ENCODE assay signal across 8 cellular contexts in genomic region chr20:36093025-36093803, GRCh38.
DNase-seq lines count a peak whose midpoint lies in the region; ATAC-seq lines count a peak whose summit lies in the region.

No MANE protein-coding gene starts in this region.

- peaks cover 5% of the 10 kb centered on the region for H3K4me1 ChIP-seq in rectal smooth muscle tissue (ENCODE audit: control insufficient read depth, insufficient read depth, low read length)

- peak; percentile 26 for ATAC-seq in activated naive CD8-positive, alpha-beta T cell treated with anti-CD3 and anti-CD28 coated beads, Interleukin-2, amount 50 U/mL, for 24 hours
- ATAC-seq in left ventricle myocardium superior (peak; percentile 53), HG03045 (IDR thresholded peaks at IDR 0.05; ENCODE audit: unreplicated experiment) (no peak), HG02759 (IDR thresholded peaks at IDR 0.05; ENCODE audit: unreplicated experiment) (no peak), HG02610 (IDR thresholded peaks at IDR 0.05; ENCODE audit: unreplicated experiment) (no peak)

- intact Hi-C loops in left ventricle myocardium superior (cut with micrococcal nuclease), result no loop called here

- no peak overlapping the region for H3K27ac Mint-ChIP-seq in activated naive CD8-positive, alpha-beta T cell treated with anti-CD3 and anti-CD28 coated beads, Interleukin-2, amount 50 U/mL, for 24 hours

- H3K4me1 Mint-ChIP-seq in activated naive CD8-positive, alpha-beta T cell treated with anti-CD3 and anti-CD28 coated beads, Interleukin-2, amount 50 U/mL, for 24 hours, result peaks cover 20% of the 10 kb centered on the region

- peak overlapping the region; percentile 57 for H3K9ac ChIP-seq in rectal smooth muscle tissue (ENCODE audit: low read length)

- H3K36me3 ChIP-seq in rectal smooth muscle tissue (ENCODE audit: control insufficient read depth, insufficient read depth, low read length), result no peaks in the 10 kb centered on the region

- H3K36me3 Mint-ChIP-seq in activated naive CD8-positive, alpha-beta T cell treated with anti-CD3 and anti-CD28 coated beads, Interleukin-2, amount 50 U/mL, for 24 hours (ENCODE audit: low read depth), result no peaks in the 10 kb centered on the region

- peak overlapping the region; percentile 93 for H3K4me3 ChIP-seq in rectal smooth muscle tissue (ENCODE audit: low read length)

- H3K27me3 ChIP-seq in rectal smooth muscle tissue (ENCODE audit: control insufficient read depth, insufficient read depth, low read length), result no peaks in the 10 kb centered on the region

- DNase-seq in GOT3 (lab: John Stamatoyannopoulos, UW) (peak; percentile 42), RKO (ENCODE audit: low spot score) (peak; percentile 32), left ventricle myocardium superior (peak; percentile 67)
- peak; percentile 39 for DNase-seq in activated naive CD8-positive, alpha-beta T cell treated with anti-CD3 and anti-CD28 coated beads, Interleukin-2, amount 50 U/mL, for 24 hours

- peak overlapping the region; percentile 83 for H3K4me3 Mint-ChIP-seq in activated naive CD8-positive, alpha-beta T cell treated with anti-CD3 and anti-CD28 coated beads, Interleukin-2, amount 50 U/mL, for 24 hours

- no peaks in the 10 kb centered on the region for H3K9me3 Mint-ChIP-seq in activated naive CD8-positive, alpha-beta T cell treated with anti-CD3 and anti-CD28 coated beads, Interleukin-2, amount 50 U/mL, for 24 hours

- H3K27me3 Mint-ChIP-seq in activated naive CD8-positive, alpha-beta T cell treated with anti-CD3 and anti-CD28 coated beads, Interleukin-2, amount 50 U/mL, for 24 hours, result peaks cover 44% of the 10 kb centered on the region

- H3K27ac ChIP-seq in rectal smooth muscle tissue (ENCODE audit: low read depth, low read length), result no peak overlapping the region

Comparison
In these comparisons a context has a peak if more than half of its experiments do, and no peak if none do; other contexts are left out.
1. ATAC-seq: peak in activated naive CD8-positive, alpha-beta T cell treated with anti-CD3 and anti-CD28 coated beads, Interleukin-2, amount 50 U/mL, for 24 hours (single experiment) and left ventricle myocardium superior (single experiment); none in HG03045 (single experiment), HG02759 (single experiment) and HG02610 (single experiment).
2. Peak in every context shown above with its lines, with median percentiles within 50 percentile points of each other: DNase-seq.